Comparison of ENCODE assay signal across 12 cellular contexts in genomic region chr19:27962260-27962659, GRCh38.
"Had no signal": no experiment of that assay in that cellular context is flagged by ENCODE, and none has a peak within 500 bp of the region (broad histone marks: within the 10 kb centered on the region; RNA-seq: fewer than 3 reads in every experiment).

No MANE protein-coding gene starts in this region.

- H3K9me3 Mint-ChIP-seq: activated CD4-positive, alpha-beta T cell treated with anti-CD3 and anti-CD28 coated beads, Interleukin-2, amount 10 ng/mL, durations not matched to agents 24 days and 14 days; neural crest cell had no signal

- H3K36me3 ChIP-seq: ovary, transverse colon had no signal

- H3K27ac ChIP-seq: body of pancreas, ovary, transverse colon had no signal

- H3K27me3 ChIP-seq: body of pancreas, ovary, transverse colon had no signal

- FAIRE-seq: small intestine had no signal

- H3K4me3 ChIP-seq: body of pancreas, ovary, transverse colon had no signal

- ATAC-seq: body of pancreas, left ventricle myocardium superior, SK-N-SH treated with all-trans-retinoic acid at 6 μM for 48 hours, WTC11 had no signal

- H3K4me1 ChIP-seq: transverse colon had no signal

- H3K27ac Mint-ChIP-seq: activated CD4-positive, alpha-beta T cell treated with anti-CD3 and anti-CD28 coated beads, Interleukin-2, amount 10 ng/mL, durations not matched to agents 24 days and 14 days; activated naive CD4-positive, alpha-beta T cell treated with anti-CD3 and anti-CD28 coated beads for 36 hours; WTC11 had no signal

- H3K9me3 ChIP-seq: body of pancreas, ovary, transverse colon had no signal

- DNase-seq: activated CD4-positive, alpha-beta T cell treated with anti-CD3 and anti-CD28 coated beads, Interleukin-2, amount 10 ng/mL, durations not matched to agents 24 days and 14 days; activated naive CD4-positive, alpha-beta T cell treated with anti-CD3 and anti-CD28 coated beads for 36 hours; body of pancreas; dermis blood vessel endothelial cell; left ventricle myocardium superior; ovary; retina; small intestine; transverse colon had no signal

- H3K4me1 Mint-ChIP-seq: activated CD4-positive, alpha-beta T cell treated with anti-CD3 and anti-CD28 coated beads, Interleukin-2, amount 10 ng/mL, durations not matched to agents 24 days and 14 days had no signal

- H3K4me3 Mint-ChIP-seq: activated CD4-positive, alpha-beta T cell treated with anti-CD3 and anti-CD28 coated beads, Interleukin-2, amount 10 ng/mL, durations not matched to agents 24 days and 14 days; activated naive CD4-positive, alpha-beta T cell treated with anti-CD3 and anti-CD28 coated beads for 36 hours; neural crest cell; WTC11 had no signal

- H3K27me3 Mint-ChIP-seq: activated CD4-positive, alpha-beta T cell treated with anti-CD3 and anti-CD28 coated beads, Interleukin-2, amount 10 ng/mL, durations not matched to agents 24 days and 14 days had no signal
